In genomic region chr11:832529-833113, GRCh38 we compare ENCODE assay signal across 8 cellular contexts. TPM values are rescaled to one million over a fixed set of nuclear protein-coding genes. Genes with fewer than 3 reads are reported as not detected.
DNase-seq lines count a peak whose midpoint lies in the region; ATAC-seq and TF ChIP-seq lines count a peak whose summit lies in the region.

CD151 (plus strand) TSS chr11:832952; CDS start chr11:836070, 3,118 bp downstream.

- intact Hi-C loops in T-helper 2 cell treated with Interferon-gamma antibody and Interleukin-4, amounts not matched to agents 100 ng/mL and 5 ng/mL, for 36 hours (cut with micrococcal nuclease), result no loop called here

- peak; percentile 64 for ATAC-seq in stimulated activated effector memory CD8-positive, alpha-beta T cell treated with anti-CD3 and anti-CD28 coated beads, Interleukin-12 subunit alpha, Interleukin-12 subunit beta, amount 100 ng/mL, for 72 hours

- peak within 1 kb of the TSS; percentile 70 for H3K4me3 Mint-ChIP-seq in stimulated activated effector memory CD8-positive, alpha-beta T cell treated with anti-CD3 and anti-CD28 coated beads, Interleukin-12 subunit alpha, Interleukin-12 subunit beta, amount 100 ng/mL, for 72 hours

- DNase-seq in activated gamma-delta T cell treated with Interleukin-2 at 50 U/mL for 16 hours (peak; percentile 29), activated gamma-delta T cell (lab: John Stamatoyannopoulos, UW) (no peak), HT1080 (ENCODE audit: low read depth) (peak; percentile 66), coronary artery (ENCODE audit: low spot score) (no peak), left kidney (ENCODE audit: low read depth, low spot score) (peak; percentile 91), cerebellar nuclear complex (lab: John Stamatoyannopoulos, UW) (no peak)
- no peak for DNase-seq in stimulated activated effector memory CD8-positive, alpha-beta T cell treated with anti-CD3 and anti-CD28 coated beads, Interleukin-12 subunit alpha, Interleukin-12 subunit beta, amount 100 ng/mL, for 72 hours (ENCODE audit: low spot score in 2 of 2)

- H3K36me3 Mint-ChIP-seq in stimulated activated effector memory CD8-positive, alpha-beta T cell treated with anti-CD3 and anti-CD28 coated beads, Interleukin-12 subunit alpha, Interleukin-12 subunit beta, amount 100 ng/mL, for 72 hours, result peaks cover 9% of the 10 kb centered on the region

- peak within 1 kb of the TSS; percentile 37 for H3K27ac Mint-ChIP-seq in stimulated activated effector memory CD8-positive, alpha-beta T cell treated with anti-CD3 and anti-CD28 coated beads, Interleukin-12 subunit alpha, Interleukin-12 subunit beta, amount 100 ng/mL, for 72 hours

- H3K4me1 Mint-ChIP-seq in stimulated activated effector memory CD8-positive, alpha-beta T cell treated with anti-CD3 and anti-CD28 coated beads, Interleukin-12 subunit alpha, Interleukin-12 subunit beta, amount 100 ng/mL, for 72 hours, result peaks cover 19% of the 10 kb centered on the region

- no peaks in the 10 kb centered on the region for H3K9me3 Mint-ChIP-seq in stimulated activated effector memory CD8-positive, alpha-beta T cell treated with anti-CD3 and anti-CD28 coated beads, Interleukin-12 subunit alpha, Interleukin-12 subunit beta, amount 100 ng/mL, for 72 hours

- peak within 1 kb of the TSS; percentile 92 to 99 for H3K27ac ChIP-seq in coronary artery

- peak within 1 kb of the TSS; percentile 76 for H3K4me3 ChIP-seq in coronary artery

- no peak for TF ChIP-seq CTCF in coronary artery (IDR thresholded peaks at IDR 0.05)

RNA-seq across cellular contexts. Expression of gene CD151, which starts in this region (rescaled TPM):
- total RNA-seq in HT1080 (2014; rRNA removed; shearing (Covaris generic)), result 483 and 506 TPM in 2 replicates
- polyA plus RNA-seq in HT1080 (2015; cell fraction: cytosol; rRNA removed), result 753 and 774 TPM in 2 replicates
- polyA plus RNA-seq in HT1080 (2015; cell fraction: nucleus; rRNA removed), result 775 and 802 TPM in 2 replicates
- total RNA-seq in T-helper 2 cell treated with Interferon-gamma antibody and Interleukin-4, amounts not matched to agents 100 ng/mL and 5 ng/mL, for 36 hours, result 41.4 and 42.4 TPM in 2 replicates

Comparison
In these comparisons a context has a peak if more than half of its experiments do, and no peak if none do; other contexts are left out.
1. RNA of gene CD151 (total RNA-seq): 483 to 506 TPM in HT1080; 41.4 to 42.4 TPM in T-helper 2 cell treated with Interferon-gamma antibody and Interleukin-4, amounts not matched to agents 100 ng/mL and 5 ng/mL, for 36 hours; every median in the first group is over 10 times any median in the second.
2. DNase-seq: peak in activated gamma-delta T cell treated with Interleukin-2 at 50 U/mL for 16 hours (single experiment), HT1080 (single experiment) and left kidney (single experiment); none in activated gamma-delta T cell (single experiment), coronary artery (single experiment), stimulated activated effector memory CD8-positive, alpha-beta T cell treated with anti-CD3 and anti-CD28 coated beads, Interleukin-12 subunit alpha, Interleukin-12 subunit beta, amount 100 ng/mL, for 72 hours (0 of 2) and cerebellar nuclear complex (0 of 2).